ENCODE assay signal across 1 cellular context in genomic region chr6:163162007-163162873, GRCh38.
TF ChIP-seq lines count a peak whose summit lies in the region.

No MANE protein-coding gene starts in this region.

TF ChIP-seq in K562, 482 proteins besides CTCF, POLR2A, EP300 and RAD21:
- TF ChIP-seq CEBPZ (IDR thresholded peaks at IDR 0.05; ENCODE audit: borderline replicate concordance, low read depth, low read length) (no peak), ARID2 (IDR thresholded peaks at IDR 0.05) (no peak), ZNF551 (CRISPR knock-in tag; IDR thresholded peaks at IDR 0.05) (no peak), CEBPB (tag; IDR thresholded peaks at IDR 0.05) (peak; percentile 40; the same call in 1 of the 2 replicates), MEF2D (tag; conservative IDR thresholded peaks at IDR 0.05; ENCODE audit: low read depth) (no peak), GATAD2A (IDR thresholded peaks at IDR 0.05) (no peak), ZNF41 (CRISPR knock-in tag; conservative IDR thresholded peaks at IDR 0.05) (no peak), CEBPG (CRISPR knock-in tag; IDR thresholded peaks at IDR 0.05) (no peak), CEBPG (tag; conservative IDR thresholded peaks at IDR 0.05 in 1 of 2, IDR thresholded peaks at IDR 0.05 in 1 of 2) (peak in 1 of 2 experiments; percentile 52; a peak in 2 of 4 replicates), NFXL1 (CRISPR knock-in tag; IDR thresholded peaks at IDR 0.05) (no peak)
